1 cellular context compared by ENCODE assay signal in the genomic region with DNA sequence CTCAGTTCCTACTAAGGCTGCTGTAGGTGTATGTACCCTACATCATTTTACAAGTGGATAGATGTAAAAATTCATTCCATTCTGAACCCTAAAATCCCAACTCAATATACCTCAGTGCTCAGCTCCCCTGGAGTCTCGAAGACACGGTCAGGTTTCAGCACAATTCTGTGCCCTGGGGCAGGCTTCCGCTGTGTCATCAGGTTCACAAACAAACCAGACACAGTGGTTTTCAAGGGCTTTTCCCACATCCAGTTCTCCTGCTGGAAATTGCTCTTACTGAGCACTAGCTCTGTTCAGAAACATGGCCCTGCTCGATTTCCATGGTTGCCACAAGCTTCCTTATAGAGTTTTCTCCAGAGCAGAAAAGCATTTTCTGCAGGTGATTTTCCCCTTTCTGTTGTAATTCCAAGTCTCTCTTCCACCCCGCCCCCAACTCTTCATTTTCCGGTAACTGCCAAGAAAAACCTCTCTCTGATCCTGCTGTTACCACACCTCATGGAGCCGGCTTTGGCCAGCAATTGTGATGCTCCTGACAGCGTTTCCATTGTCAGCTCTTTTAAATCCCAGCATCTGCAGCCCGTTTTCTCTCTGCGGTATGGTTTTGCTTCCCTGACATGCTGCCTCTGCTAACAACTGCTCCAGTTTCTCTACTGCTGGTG.
TF ChIP-seq lines count a peak whose summit lies in the region.

No MANE protein-coding gene starts in this region.

TF ChIP-seq in H1, 55 proteins besides CTCF, POLR2A, EP300 and RAD21 (continued from another document):
- no peak for TF ChIP-seq ATF3 (IDR thresholded peaks at IDR 0.05; ENCODE audit: insufficient read depth, low read depth, low read length)
- no peak for TF ChIP-seq GABPA (IDR thresholded peaks at IDR 0.05; ENCODE audit: borderline replicate concordance, insufficient read depth, low read length)
- TF ChIP-seq EGR1 (IDR thresholded peaks at IDR 0.05; ENCODE audit: borderline replicate concordance, low read depth, low read length): no peak
- no peak for TF ChIP-seq CBX8 (IDR thresholded peaks at IDR 0.05; ENCODE audit: borderline replicate concordance, low read depth, low read length)
- TF ChIP-seq POLR2AphosphoS5 (IDR thresholded peaks at IDR 0.05; ENCODE audit: low read depth, low read length): no peak
- no peak for TF ChIP-seq CTBP2 (IDR thresholded peaks at IDR 0.05; ENCODE audit: borderline replicate concordance, insufficient read depth, insufficient read length, low read length)
- no peak for TF ChIP-seq CEBPB (IDR thresholded peaks at IDR 0.05; ENCODE audit: low read depth, low read length)
- no peak for TF ChIP-seq SIRT6 (IDR thresholded peaks at IDR 0.05; ENCODE audit: low read length)
- no peak for TF ChIP-seq FOSL1 (IDR thresholded peaks at IDR 0.05; ENCODE audit: insufficient read depth, low read depth, low read length)
- TF ChIP-seq JUN (IDR thresholded peaks at IDR 0.05; ENCODE audit: low read depth, low read length): no peak
- no peak for TF ChIP-seq RBBP5 (IDR thresholded peaks at IDR 0.05; ENCODE audit: borderline replicate concordance, low read depth, low read length)
- no peak for TF ChIP-seq HDAC2 (IDR thresholded peaks at IDR 0.05; ENCODE audit: borderline replicate concordance in 1 of 2, low read depth in 2 of 2, low read length in 2 of 2)
